Comparison of ENCODE assay signal across 32 cellular contexts in genomic region chr2:16409849-16410248, GRCh38.
"Had no signal": no experiment of that assay in that cellular context is flagged by ENCODE, and none has a peak within 500 bp of the region (broad histone marks: within the 10 kb centered on the region; RNA-seq: fewer than 3 reads in every experiment).

No MANE protein-coding gene starts in this region.

- H3K27ac ChIP-seq: adrenal gland, body of pancreas, esophagus muscularis mucosa, foreskin keratinocyte, gastrocnemius medialis, heart left ventricle had no signal

- H3K27me3 Mint-ChIP-seq: activated CD4-positive, alpha-beta memory T cell treated with anti-CD3 and anti-CD28 coated beads for 36 hours; activated CD4-positive, alpha-beta T cell treated with anti-CD3 and anti-CD28 coated beads, Interleukin-2, amount 10 ng/mL, durations not matched to agents 24 days and 14 days; activated CD8-positive, alpha-beta memory T cell treated with anti-CD3 and anti-CD28 coated beads, Interleukin-2, amount 10 ng/mL, durations not matched to agents 7 days and 5 days; effector memory CD8-positive, alpha-beta T cell had no signal

- FAIRE-seq: colon had no signal

- H3K36me3 Mint-ChIP-seq: activated CD4-positive, alpha-beta memory T cell treated with anti-CD3 and anti-CD28 coated beads for 36 hours; activated CD8-positive, alpha-beta memory T cell treated with anti-CD3 and anti-CD28 coated beads, Interleukin-2, amount 10 ng/mL, durations not matched to agents 7 days and 5 days; activated naive CD8-positive, alpha-beta T cell had no signal

- H3K27ac Mint-ChIP-seq: activated CD4-positive, alpha-beta memory T cell treated with anti-CD3 and anti-CD28 coated beads for 36 hours; activated CD4-positive, alpha-beta T cell treated with anti-CD3 and anti-CD28 coated beads for 36 hours; activated CD4-positive, alpha-beta T cell treated with anti-CD3 and anti-CD28 coated beads, Interleukin-2, amount 10 ng/mL, durations not matched to agents 24 days and 14 days; activated CD8-positive, alpha-beta memory T cell treated with anti-CD3 and anti-CD28 coated beads, Interleukin-2, amount 10 ng/mL, durations not matched to agents 7 days and 5 days; activated CD8-positive, alpha-beta T cell treated with anti-CD3 and anti-CD28 coated beads, Interleukin-2, amount 10 ng/mL, durations not matched to agents 7 days and 5 days; activated naive CD8-positive, alpha-beta T cell; activated naive CD8-positive, alpha-beta T cell treated with anti-CD3 and anti-CD28 coated beads, Interleukin-2, amount 50 U/mL, for 24 hours; activated T-cell treated with anti-CD3 and anti-CD28 coated beads, Interleukin-2, amount 50 U/mL, for 72 hours; effector memory CD8-positive, alpha-beta T cell had no signal

- DNase-seq: activated CD4-positive, alpha-beta memory T cell treated with anti-CD3 and anti-CD28 coated beads for 36 hours; activated CD4-positive, alpha-beta T cell treated with anti-CD3 and anti-CD28 coated beads for 36 hours; activated CD4-positive, alpha-beta T cell treated with anti-CD3 and anti-CD28 coated beads, Interleukin-2, amount 10 ng/mL, durations not matched to agents 24 days and 14 days; activated CD4-positive, CD25-positive, alpha-beta regulatory T cell; activated CD4-positive, CD25-positive, alpha-beta regulatory T cell treated with anti-CD3 and anti-CD28 coated beads, Interleukin-2, amount 50 U/mL, for 72 hours; activated CD8-positive, alpha-beta memory T cell treated with anti-CD3 and anti-CD28 coated beads, Interleukin-2, amount 10 ng/mL, durations not matched to agents 7 days and 5 days; activated CD8-positive, alpha-beta memory T cell treated with anti-CD3 and anti-CD28 coated beads, Interleukin-2, amount 50 U/mL, for 4 hours; activated CD8-positive, alpha-beta T cell treated with anti-CD3 and anti-CD28 coated beads, Interleukin-2, amount 10 ng/mL, durations not matched to agents 7 days and 5 days; activated gamma-delta T cell treated with Interleukin-2 at 50 U/mL for 16 hours; activated naive CD4-positive, alpha-beta T cell treated with anti-CD3 and anti-CD28 coated beads, Interleukin-2, amount 50 U/mL, for 16 hours; activated naive CD4-positive, alpha-beta T cell treated with Interleukin-2 at 50 U/mL for 16 hours; activated naive CD8-positive, alpha-beta T cell treated with anti-CD3 and anti-CD28 coated beads, Interleukin-2, amount 50 U/mL, for 24 hours; activated T-cell treated with anti-CD3 and anti-CD28 coated beads, Interleukin-2, amount 50 U/mL, for 1 hour; activated T-cell treated with anti-CD3 and anti-CD28 coated beads, Interleukin-2, amount 50 U/mL, for 72 hours; adrenal gland; amygdala; aorta; body of pancreas; caudate nucleus; cortex of kidney; dermis blood vessel endothelial cell; effector CD4-positive, alpha-beta T cell; effector memory CD8-positive, alpha-beta T cell; erythroblast; foreskin keratinocyte; gastrocnemius medialis; glutamatergic neuron; heart left ventricle; T-helper 2 cell had no signal

- H3K4me3 ChIP-seq: adrenal gland, body of pancreas, esophagus muscularis mucosa, gastrocnemius medialis, heart left ventricle had no signal

- H3K4me1 Mint-ChIP-seq: activated CD4-positive, alpha-beta T cell treated with anti-CD3 and anti-CD28 coated beads for 36 hours; activated CD4-positive, alpha-beta T cell treated with anti-CD3 and anti-CD28 coated beads, Interleukin-2, amount 10 ng/mL, durations not matched to agents 24 days and 14 days; activated CD8-positive, alpha-beta memory T cell treated with anti-CD3 and anti-CD28 coated beads, Interleukin-2, amount 10 ng/mL, durations not matched to agents 7 days and 5 days; activated naive CD8-positive, alpha-beta T cell treated with anti-CD3 and anti-CD28 coated beads, Interleukin-2, amount 50 U/mL, for 24 hours had no signal

- H3K4me3 Mint-ChIP-seq: activated CD4-positive, alpha-beta memory T cell treated with anti-CD3 and anti-CD28 coated beads for 36 hours; activated CD4-positive, alpha-beta T cell treated with anti-CD3 and anti-CD28 coated beads for 36 hours; activated CD4-positive, alpha-beta T cell treated with anti-CD3 and anti-CD28 coated beads, Interleukin-2, amount 10 ng/mL, durations not matched to agents 24 days and 14 days; activated CD8-positive, alpha-beta memory T cell treated with anti-CD3 and anti-CD28 coated beads, Interleukin-2, amount 10 ng/mL, durations not matched to agents 7 days and 5 days; activated CD8-positive, alpha-beta T cell treated with anti-CD3 and anti-CD28 coated beads, Interleukin-2, amount 10 ng/mL, durations not matched to agents 7 days and 5 days; activated naive CD8-positive, alpha-beta T cell; activated naive CD8-positive, alpha-beta T cell treated with anti-CD3 and anti-CD28 coated beads, Interleukin-2, amount 50 U/mL, for 24 hours; activated T-cell treated with anti-CD3 and anti-CD28 coated beads, Interleukin-2, amount 50 U/mL, for 72 hours; effector memory CD8-positive, alpha-beta T cell had no signal

- H3K9me3 Mint-ChIP-seq: activated CD4-positive, alpha-beta memory T cell treated with anti-CD3 and anti-CD28 coated beads for 36 hours; activated CD4-positive, alpha-beta T cell treated with anti-CD3 and anti-CD28 coated beads, Interleukin-2, amount 10 ng/mL, durations not matched to agents 24 days and 14 days; activated naive CD8-positive, alpha-beta T cell treated with anti-CD3 and anti-CD28 coated beads, Interleukin-2, amount 50 U/mL, for 24 hours had no signal

- H3K27me3 ChIP-seq: adrenal gland, body of pancreas, esophagus muscularis mucosa, foreskin keratinocyte, gastrocnemius medialis had no signal

- H3K9me3 ChIP-seq: adrenal gland, body of pancreas, esophagus muscularis mucosa, gastrocnemius medialis, heart left ventricle had no signal

- H3K36me3 ChIP-seq: adrenal gland, esophagus muscularis mucosa, gastrocnemius medialis, heart left ventricle had no signal

- H3K4me1 ChIP-seq: adrenal gland, foreskin keratinocyte had no signal
